33 cellular contexts compared by ENCODE assay signal in genomic region chr7:152519290-152519689, GRCh38.
"Had no signal": no experiment of that assay in that cellular context is flagged by ENCODE, and none has a peak within 500 bp of the region (broad histone marks: within the 10 kb centered on the region; RNA-seq: fewer than 3 reads in every experiment).

No MANE protein-coding gene starts in this region.

- H3K4me1 Mint-ChIP-seq: T-cell had no signal

- H3K36me3 ChIP-seq: MG63, Peyer's patch, SJCRH30 had no signal

- H3K36me3 Mint-ChIP-seq: T-cell had no signal

- H3K27me3 ChIP-seq: MG63, Peyer's patch, SJCRH30 had no signal

- H3K27ac ChIP-seq: Peyer's patch, SJCRH30, SK-N-MC had no signal

- H3K4me1 ChIP-seq: Peyer's patch had no signal

- H3K9me3 ChIP-seq: MG63, Peyer's patch had no signal

- H3K4me3 ChIP-seq: MG63, Peyer's patch, SJCRH30, SK-N-MC had no signal

- H3K4me3 Mint-ChIP-seq: T-cell, T-helper 17 cell had no signal

- ATAC-seq: PC-3, SK-N-SH treated with all-trans-retinoic acid at 6 μM for 48 hours, T-cell, T-helper 17 cell had no signal

- DNase-seq: Kasumi-1, MG63, MV-4-11, NCI-H1092, NCI-H1105, NCI-H1417 treated with DMSO at 0.1 percent for 48 hours, NCI-H146, NCI-H1694, NCI-H187, NCI-H1930, NCI-H2029 treated with DMSO at 0.1 percent for 48 hours, NCI-H2081 treated with DMSO at 0.1 percent for 48 hours, NCI-H2107, NCI-H2171, NCI-H226, NCI-H446 treated with DMSO at 0.1 percent for 48 hours, NCI-H510A, NCI-H524, NCI-H526, NCI-H69, NCI-H748 treated with DMSO at 0.1 percent for 48 hours, NCI-H82, OCI-M1, PC-3, Peyer's patch, RPMI8226, SHP77, SIG-M5, SJCRH30, T-cell, T-helper 17 cell had no signal

- H3K27ac Mint-ChIP-seq: T-cell, T-helper 17 cell had no signal
